10 cellular contexts compared by ENCODE assay signal in the genomic region with DNA sequence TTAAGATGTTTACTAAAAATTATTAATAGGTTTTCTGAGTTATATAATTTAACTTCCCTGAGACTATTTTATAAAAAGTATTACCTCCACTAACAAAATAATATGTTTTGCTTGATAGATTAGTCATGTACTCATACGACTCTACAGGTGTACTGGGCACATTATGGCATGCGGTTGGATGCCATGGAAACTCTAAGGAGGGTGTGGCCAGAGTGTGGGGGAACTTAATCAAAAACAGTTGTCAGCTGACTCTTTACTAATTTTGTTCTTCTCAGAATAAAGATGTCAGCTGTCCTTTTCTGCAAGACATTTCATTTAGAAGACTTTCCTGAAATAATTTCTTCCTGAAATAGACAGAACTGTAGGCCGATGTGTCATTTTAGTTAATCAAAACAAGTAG.
DNase-seq lines count a peak whose midpoint lies in the region; ATAC-seq and TF ChIP-seq lines count a peak whose summit lies in the region.
"Had no signal": no experiment of that assay in that cellular context is flagged by ENCODE, and none has a peak within 500 bp of the region (broad histone marks: within the 10 kb centered on the region; RNA-seq: fewer than 3 reads in every experiment).

No MANE protein-coding gene starts in this region.

- WGBS in aorta, 2 donors, result 77 to 83% methylated on average over 3 of the region's 3 CpGs

- H3K27me3 Mint-ChIP-seq in activated B cell treated with CpG ODN at 0.5 μM for 24 hours (no peaks in the 10 kb centered on the region), GM23338 (ENCODE audit: insufficient read depth, low read depth, poor library complexity) (no peaks in the 10 kb centered on the region)
- peaks cover 0 to 2% of the 10 kb centered on the region in 2 donors for H3K27me3 Mint-ChIP-seq in CD8-positive, alpha-beta memory T cell

- peak; percentile 51 for ATAC-seq in HG03439 (IDR thresholded peaks at IDR 0.05; ENCODE audit: unreplicated experiment)
- peak; percentile 78 for ATAC-seq in activated B cell treated with CpG ODN at 0.5 μM for 24 hours (ENCODE audit: low read depth)
- ATAC-seq in aorta (ENCODE audit: low FRiP score), result no peak
- no peak for ATAC-seq in GM23338

- POLR2A ChIA-PET in activated B cell treated with CpG ODN at 0.5 μM for 24 hours (lab: Charles Lee), result interaction anchor here (0.7 kb wide), 1 partner anchor 974 kb away, joined by 4 read pairs; no protein-coding TSS in a partner anchor
- POLR2A ChIA-PET in CD8-positive, alpha-beta memory T cell (lab: Charles Lee), result no interaction called here

- intact Hi-C loops in activated B cell treated with CpG ODN at 0.5 μM for 24 hours (cut with micrococcal nuclease), result loop anchor here (1.0 to 10.0 kb wide), 4 partner anchors 65 to 716 kb away; partner anchors contain the start of genes LRPPRC, PPM1B and SIX3
- intact Hi-C loops in aorta (cut with DNase I), result no loop called here

- H3K27ac Mint-ChIP-seq in activated B cell treated with CpG ODN at 0.5 μM for 24 hours, result peak overlapping the region; percentile 85
- no peak overlapping the region for H3K27ac Mint-ChIP-seq in GM23338
- no peak overlapping the region for H3K27ac Mint-ChIP-seq in CD8-positive, alpha-beta memory T cell

- no peak overlapping the region for H3K4me3 ChIP-seq in aorta (ENCODE audit: low read length in 2 of 2)
- H3K4me3 ChIP-seq in GM23338, result no peak overlapping the region
- H3K4me3 ChIP-seq in CD8-positive, alpha-beta memory T cell (ENCODE audit: low read length), result no peak overlapping the region

- H3K27ac ChIP-seq in aorta (ENCODE audit: low read depth in 1 of 2, low read length in 2 of 2), result no peak overlapping the region
- H3K27ac ChIP-seq in GM23338 (ENCODE audit: low read depth), result no peak overlapping the region
- H3K27ac ChIP-seq in CD8-positive, alpha-beta memory T cell (ENCODE audit: low read depth, low read length), result no peak overlapping the region

- H4K20me1 ChIP-seq in GM23338 (replicated peaks; ENCODE audit: insufficient read depth), result no peaks in the 10 kb centered on the region

- H3K79me2 ChIP-seq in GM23338 (replicated peaks; ENCODE audit: insufficient read depth), result no peaks in the 10 kb centered on the region

- peaks cover 68% of the 10 kb centered on the region for H3K4me1 Mint-ChIP-seq in activated B cell treated with CpG ODN at 0.5 μM for 24 hours
- H3K4me1 Mint-ChIP-seq in GM23338, result peaks cover 20% of the 10 kb centered on the region
- H3K4me1 Mint-ChIP-seq in CD8-positive, alpha-beta memory T cell, result peaks cover 13 to 17% (median 16%) of the 10 kb centered on the region in 3 donors

- H3F3A ChIP-seq in GM23338 (replicated peaks; ENCODE audit: low read depth), result no peaks in the 10 kb centered on the region

- peak; percentile 3 for DNase-seq in stimulated activated CD4-positive, alpha-beta T cell treated with anti-CD3 and anti-CD28 coated beads, Interleukin-15, amount 100 ng/mL, for 24 hours
- DNase-seq in stimulated activated CD4-positive, alpha-beta T cell treated with anti-CD3 and anti-CD28 coated beads, Interleukin-4, amount 100 ng/mL, for 1 hour, result no peak
- DNase-seq in activated B cell treated with CpG ODN at 0.5 μM for 24 hours, result peak; percentile 27
- DNase-seq in glomerular visceral epithelial cell (ENCODE audit: extremely low spot score), result no peak
- DNase-seq in aorta, result no peak
- no peak for DNase-seq in GM23338 (ENCODE audit: low spot score)
- DNase-seq in CD8-positive, alpha-beta memory T cell, result no peak
- DNase-seq: activated gamma-delta T cell treated with Interleukin-2 at 50 U/mL for 16 hours, cortex of kidney had no signal

- TF ChIP-seq CTCF in activated B cell treated with CpG ODN at 0.5 μM for 24 hours (IDR thresholded peaks at IDR 0.05) (no peak), GM23338 (conservative IDR thresholded peaks at IDR 0.05; ENCODE audit: low read depth in 2 of 2) (no peak)

- CTCF ChIA-PET in activated B cell treated with CpG ODN at 0.5 μM for 24 hours (lab: Charles Lee), result no interaction called here
- CTCF ChIA-PET in CD8-positive, alpha-beta memory T cell (lab: Charles Lee), result no interaction called here

- no peaks in the 10 kb centered on the region for H3K36me3 ChIP-seq in aorta (ENCODE audit: control insufficient read depth in 1 of 2, insufficient read depth in 2 of 2, low read length in 1 of 2)
- H3K36me3 ChIP-seq in GM23338 (ENCODE audit: insufficient read depth), result no peaks in the 10 kb centered on the region
- no peaks in the 10 kb centered on the region for H3K36me3 ChIP-seq in CD8-positive, alpha-beta memory T cell (ENCODE audit: insufficient read depth, low read length)

- H3K4me3 Mint-ChIP-seq in activated B cell treated with CpG ODN at 0.5 μM for 24 hours (peak overlapping the region; percentile 57), GM23338 (no peak overlapping the region)
- H3K4me3 Mint-ChIP-seq in CD8-positive, alpha-beta memory T cell, result no peak overlapping the region

- H3K9me3 Mint-ChIP-seq in activated B cell treated with CpG ODN at 0.5 μM for 24 hours (no peaks in the 10 kb centered on the region), GM23338 (no peaks in the 10 kb centered on the region)
- no peaks in the 10 kb centered on the region for H3K9me3 Mint-ChIP-seq in CD8-positive, alpha-beta memory T cell

- no peaks in the 10 kb centered on the region for H3K9me2 ChIP-seq in GM23338 (ENCODE audit: insufficient read depth)

- no peaks in the 10 kb centered on the region for H3K9me3 ChIP-seq in aorta (ENCODE audit: control insufficient read depth, low read length)
- no peaks in the 10 kb centered on the region for H3K9me3 ChIP-seq in CD8-positive, alpha-beta memory T cell (ENCODE audit: low read length)

- H3K36me3 Mint-ChIP-seq in activated B cell treated with CpG ODN at 0.5 μM for 24 hours (ENCODE audit: low read depth) (no peaks in the 10 kb centered on the region), GM23338 (ENCODE audit: low read depth) (no peaks in the 10 kb centered on the region)
- peaks cover 0 to 14% (median 12%) of the 10 kb centered on the region in 3 donors for H3K36me3 Mint-ChIP-seq in CD8-positive, alpha-beta memory T cell

- no peak overlapping the region for H3K4me2 ChIP-seq in GM23338

- no peaks in the 10 kb centered on the region for H3K4me1 ChIP-seq in aorta (ENCODE audit: control insufficient read depth in 1 of 2, insufficient read depth in 2 of 2, low read length in 2 of 2)
- H3K4me1 ChIP-seq in GM23338 (ENCODE audit: insufficient read depth), result peaks cover 14% of the 10 kb centered on the region
- no peaks in the 10 kb centered on the region for H3K4me1 ChIP-seq in CD8-positive, alpha-beta memory T cell (ENCODE audit: insufficient read depth, low read length)

- H3K27me3 ChIP-seq in aorta (ENCODE audit: control insufficient read depth in 1 of 2, insufficient read depth in 2 of 2, low read length in 1 of 2), result no peaks in the 10 kb centered on the region
- no peaks in the 10 kb centered on the region for H3K27me3 ChIP-seq in GM23338 (ENCODE audit: insufficient read depth)
- H3K27me3 ChIP-seq in CD8-positive, alpha-beta memory T cell (ENCODE audit: insufficient read depth, low read length, poor library complexity, severe bottlenecking), result no peaks in the 10 kb centered on the region

- no peak overlapping the region for H2AFZ ChIP-seq in GM23338

TF ChIP-seq in GM23338, 12 proteins besides CTCF, POLR2A, EP300 and RAD21 (continues in another document):
- no peak for TF ChIP-seq ZNF331 (CRISPR knock-in tag; IDR thresholded peaks at IDR 0.05; ENCODE audit: low read depth)

Comparison
In these comparisons a context has a peak if more than half of its experiments do, and no peak if none do; other contexts are left out.
1. DNase-seq: peak in stimulated activated CD4-positive, alpha-beta T cell treated with anti-CD3 and anti-CD28 coated beads, Interleukin-15, amount 100 ng/mL, for 24 hours (single experiment) and activated B cell treated with CpG ODN at 0.5 μM for 24 hours (single experiment); none in stimulated activated CD4-positive, alpha-beta T cell treated with anti-CD3 and anti-CD28 coated beads, Interleukin-4, amount 100 ng/mL, for 1 hour (single experiment), glomerular visceral epithelial cell (single experiment), aorta (0 of 2), GM23338 (single experiment) and CD8-positive, alpha-beta memory T cell (0 of 5).
2. ATAC-seq: peak in HG03439 (single experiment) and activated B cell treated with CpG ODN at 0.5 μM for 24 hours (single experiment); none in aorta (single experiment) and GM23338 (single experiment).